ENCODE assay signal across 8 cellular contexts in genomic region chr2:71923887-71924533, GRCh38.
DNase-seq lines count a peak whose midpoint lies in the region; ATAC-seq and TF ChIP-seq lines count a peak whose summit lies in the region.

No MANE protein-coding gene starts in this region.

- no peak overlapping the region for H3K27ac Mint-ChIP-seq in activated naive CD4-positive, alpha-beta T cell treated with anti-CD3 and anti-CD28 coated beads, Interleukin-2, amount 50 U/mL, for 72 hours

- no peak overlapping the region for H3K9ac ChIP-seq in rectal smooth muscle tissue (ENCODE audit: low read length)

- H3K36me3 Mint-ChIP-seq in activated naive CD4-positive, alpha-beta T cell treated with anti-CD3 and anti-CD28 coated beads, Interleukin-2, amount 50 U/mL, for 72 hours, result no peaks in the 10 kb centered on the region

- H3K27me3 ChIP-seq in rectal smooth muscle tissue (ENCODE audit: control insufficient read depth, insufficient read depth, low read length), result peaks cover 2% of the 10 kb centered on the region

- H3K4me3 ChIP-seq in rectal smooth muscle tissue (ENCODE audit: low read length), result no peak overlapping the region

- ATAC-seq in GM21423 (IDR thresholded peaks at IDR 0.05; ENCODE audit: unreplicated experiment) (peak; percentile 77), left cardiac atrium (peak; percentile 87 to 88)
- ATAC-seq in activated naive CD4-positive, alpha-beta T cell treated with anti-CD3 and anti-CD28 coated beads, Interleukin-2, amount 50 U/mL, for 72 hours, result peak; percentile 51 to 62

- DNase-seq in DMS53 (lab: John Stamatoyannopoulos, UW) (peak; percentile 89), SHP77 (lab: John Stamatoyannopoulos, UW) (peak; percentile 71 to 72), left cardiac atrium (peak; percentile 65), occipital lobe (lab: John Stamatoyannopoulos, UW) (no peak)
- DNase-seq in activated naive CD4-positive, alpha-beta T cell treated with anti-CD3 and anti-CD28 coated beads, Interleukin-2, amount 50 U/mL, for 72 hours (ENCODE audit: low spot score in 2 of 2), result peak; percentile 28 to 55

- peak overlapping the region; percentile 70 for H3K27ac ChIP-seq in rectal smooth muscle tissue (ENCODE audit: low read depth, low read length)

- intact Hi-C loops in left cardiac atrium (cut with DNase I), result loop anchor here (2.0 to 10.0 kb wide), 4 partner anchors 223 to 823 kb away; partner anchors contain the start of gene CYP26B1 (in 1 of the 2)

- peaks cover 12% of the 10 kb centered on the region for H3K4me1 ChIP-seq in rectal smooth muscle tissue (ENCODE audit: control insufficient read depth, insufficient read depth, low read length)

- peak; percentile 62 for TF ChIP-seq CTCF in LNCAP (IDR thresholded peaks at IDR 0.05)

- H3K36me3 ChIP-seq in rectal smooth muscle tissue (ENCODE audit: control insufficient read depth, insufficient read depth, low read length), result no peaks in the 10 kb centered on the region

- H3K9me3 Mint-ChIP-seq in activated naive CD4-positive, alpha-beta T cell treated with anti-CD3 and anti-CD28 coated beads, Interleukin-2, amount 50 U/mL, for 72 hours, result no peaks in the 10 kb centered on the region
